In genomic region chr12:127118251-127118650, GRCh38 we compare ENCODE assay signal across 34 cellular contexts.
"Had no signal": no experiment of that assay in that cellular context is flagged by ENCODE, and none has a peak within 500 bp of the region (broad histone marks: within the 10 kb centered on the region; RNA-seq: fewer than 3 reads in every experiment).

No MANE protein-coding gene starts in this region.

- H3K4me3 ChIP-seq: MG63 had no signal

- H3K9me3 ChIP-seq: MG63 had no signal

- H3K36me3 ChIP-seq: MG63 had no signal

- DNase-seq: Karpas-422, Kasumi-1, MG63, MM.1S, NCI-H1048, NCI-H1092, NCI-H1092 treated with DMSO at 0.1 percent for 48 hours, NCI-H1105, NCI-H1105 treated with DMSO at 0.1 percent for 48 hours, NCI-H1417, NCI-H1417 treated with DMSO at 0.1 percent for 48 hours, NCI-H1436, NCI-H1436 treated with DMSO at 0.1 percent for 48 hours, NCI-H146, NCI-H1694, NCI-H1694 treated with DMSO at 0.1 percent for 48 hours, NCI-H187, NCI-H187 treated with DMSO at 0.1 percent for 48 hours, NCI-H1930, NCI-H2029, NCI-H2029 treated with DMSO at 0.1 percent for 48 hours, NCI-H2081, NCI-H2081 treated with DMSO at 0.1 percent for 48 hours, NCI-H2107, NCI-H2171, NCI-H2171 treated with DMSO at 0.1 percent for 48 hours, NCI-H2227 treated with DMSO at 0.1 percent for 48 hours, NCI-H226, NCI-H345, NCI-H446, NCI-H446 treated with DMSO at 0.1 percent for 48 hours, NCI-H510A, NCI-H510A treated with DMSO at 0.1 percent for 48 hours, NCI-H524 treated with DMSO at 0.1 percent for 48 hours had no signal

- H3K27me3 ChIP-seq: MG63 had no signal
